8 cellular contexts compared by ENCODE assay signal in the genomic region with DNA sequence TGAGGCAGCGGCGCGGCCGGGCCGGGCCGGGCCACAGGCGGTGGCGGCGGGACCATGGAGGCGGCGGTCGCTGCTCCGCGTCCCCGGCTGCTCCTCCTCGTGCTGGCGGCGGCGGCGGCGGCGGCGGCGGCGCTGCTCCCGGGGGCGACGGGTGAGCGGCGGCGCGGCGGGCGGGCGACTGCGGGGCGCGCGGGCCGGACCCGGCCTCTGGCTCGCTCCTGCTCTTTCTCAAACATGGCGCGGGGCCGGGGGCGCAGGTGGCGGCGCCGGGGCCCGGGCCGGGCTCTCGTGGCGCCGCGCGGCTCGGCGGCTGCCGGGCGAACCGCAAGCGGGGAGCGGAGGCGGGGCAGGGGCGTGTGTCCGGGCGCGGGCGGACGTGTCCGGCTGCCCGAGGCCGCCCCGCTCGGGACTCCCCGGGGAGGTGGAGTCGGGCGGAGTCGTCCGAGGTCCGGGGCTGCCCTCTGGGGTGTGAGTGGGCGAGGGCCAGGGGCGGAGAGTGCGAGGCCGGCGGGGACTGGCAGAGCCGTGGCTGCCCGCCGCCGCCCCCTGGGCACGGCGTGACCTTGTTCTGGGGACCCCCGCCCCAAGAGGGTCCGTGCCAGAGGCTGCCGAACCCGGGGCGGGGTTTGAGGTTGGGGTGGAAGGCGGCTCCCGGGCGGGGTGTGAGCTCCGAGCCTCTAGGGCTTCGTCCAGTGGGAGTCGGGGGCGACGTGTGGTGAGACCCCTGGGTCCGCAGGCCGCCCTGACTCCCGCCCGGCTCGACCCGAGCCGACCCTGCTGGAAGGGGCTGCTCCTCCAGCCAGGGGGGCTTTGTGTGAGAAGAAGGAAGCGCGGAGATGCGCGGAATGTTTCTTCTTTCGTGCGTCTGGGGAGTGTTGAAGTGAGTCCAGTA. TPM values are rescaled to one million over a fixed set of nuclear protein-coding genes. Genes with fewer than 3 reads are reported as not detected.
A peak's percentile ranks its signal among the peaks of the same experiment; 100 is the strongest.
DNase-seq lines count a peak whose midpoint lies in the region; ATAC-seq and TF ChIP-seq lines count a peak whose summit lies in the region.

No MANE protein-coding gene starts in this region.

- H3K9me3 ChIP-seq in testis: no peaks in the 10 kb centered on the region

- H3K27ac ChIP-seq in testis: peak overlapping the region; percentile 70 to 94

- ATAC-seq in HG02642 (IDR thresholded peaks at IDR 0.05; ENCODE audit: poor library complexity, unreplicated experiment): peak; percentile 65

- H3K4me3 ChIP-seq in epithelial cell of proximal tubule (ENCODE audit: low read depth, low read length): peak overlapping the region; percentile 70
- H3K4me3 ChIP-seq in testis: peak overlapping the region; percentile 73 to 79

- H3K4me1 ChIP-seq in testis: peaks cover 15% of the 10 kb centered on the region

- no peak for TF ChIP-seq CTCF in epithelial cell of proximal tubule (conservative IDR thresholded peaks at IDR 0.05; ENCODE audit: low read depth, low read length)
- no peak for TF ChIP-seq CTCF in testis (IDR thresholded peaks at IDR 0.05)

- 0 to 2% methylated on average over 11 to 90 of the region's 118 CpGs for WGBS in testis, 2 donors

- H3K27me3 ChIP-seq in testis: no peaks in the 10 kb centered on the region

- intact Hi-C loops in testis (cut with DNase I; ENCODE audit: low total_unique reads): no loop called here

- H3K36me3 ChIP-seq in testis (ENCODE audit: low read depth, missing control alignments): no peaks in the 10 kb centered on the region

- DNase-seq in NK-92 treated with Interleukin-12 subunit alpha and Interleukin-12 subunit beta, amount 100 ng/mL, for 24 hours (lab: John Stamatoyannopoulos, UW): peak; percentile 49
- DNase-seq in NK-92 (lab: John Stamatoyannopoulos, UW; ENCODE audit: unreplicated experiment) (no peak), NCI-H146 treated with DMSO at 0.1 percent for 48 hours (lab: John Stamatoyannopoulos, UW; ENCODE audit: unreplicated experiment) (peak; percentile 6), epithelial cell of proximal tubule (ENCODE audit: low read depth) (no peak), mucosa of gallbladder (ENCODE audit: low spot score) (peak; percentile 54), testis (peak; percentile 72)
- DNase-seq in activated CD8-positive, alpha-beta memory T cell treated with anti-CD3 and anti-CD28 coated beads, Interleukin-2, amount 50 U/mL, for 48 hours: peak; percentile 74

- no peak for TF ChIP-seq POLR2A in testis (IDR thresholded peaks at IDR 0.05)

RNA-seq across cellular contexts. Expression of a gene that starts 0.5 kb away (rescaled TPM):
- total RNA-seq in epithelial cell of proximal tubule: 29.0 and 42.8 TPM in 2 replicates
- total RNA-seq in mucosa of gallbladder: 69.2 TPM
- 10 to 100 TPM; 20.9 to 28.7 TPM for total RNA-seq in testis
- 30.8 TPM for polyA plus RNA-seq in testis (ENCODE audit: insufficient read depth, low read depth, low replicate concordance)

Comparison
In these comparisons a context has a peak if more than half of its experiments do, and no peak if none do; other contexts are left out.
1. DNase-seq: peak in NK-92 treated with Interleukin-12 subunit alpha and Interleukin-12 subunit beta, amount 100 ng/mL, for 24 hours (single experiment), NCI-H146 treated with DMSO at 0.1 percent for 48 hours (single experiment), activated CD8-positive, alpha-beta memory T cell treated with anti-CD3 and anti-CD28 coated beads, Interleukin-2, amount 50 U/mL, for 48 hours (single experiment), mucosa of gallbladder (single experiment) and testis (single experiment); none in NK-92 (single experiment) and epithelial cell of proximal tubule (single experiment).